ENCODE assay signal across 19 cellular contexts in the genomic region with DNA sequence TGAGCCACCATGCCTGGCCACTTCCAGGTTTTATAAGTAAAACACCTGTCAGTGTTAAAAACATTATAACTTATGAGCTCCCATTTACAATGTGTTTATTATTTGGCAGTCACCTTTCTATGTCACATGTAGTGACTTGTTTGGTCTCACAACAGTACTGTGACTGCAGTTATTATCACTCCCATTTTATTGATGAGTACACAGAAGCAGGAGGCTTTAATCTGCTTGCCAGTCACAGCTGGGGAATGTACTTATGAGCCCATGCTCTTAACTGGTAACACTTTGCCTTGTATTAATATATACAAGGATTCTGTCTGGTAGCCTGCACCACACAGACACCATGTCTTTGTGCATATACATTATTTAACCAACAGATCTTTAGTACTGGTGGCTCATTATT.
"Had no signal": no experiment of that assay in that cellular context is flagged by ENCODE, and none has a peak within 500 bp of the region (broad histone marks: within the 10 kb centered on the region; RNA-seq: fewer than 3 reads in every experiment).

No MANE protein-coding gene starts in this region.

- H3K27ac Mint-ChIP-seq: dendritic cell treated with granulocyte-macrophage colony-stimulating factor and Interleukin-4, amounts not matched to agents 40 ng/mL and 50 ng/mL, for 4 days; effector memory CD8-positive, alpha-beta T cell; natural killer cell treated with Interleukin-12 subunit alpha and Interleukin-12 subunit beta and Interleukin-15 and Interleukin-18, amount 100 ng/mL, for 72 hours; neural progenitor cell; progenitor cell of endocrine pancreas had no signal

- H3K9me3 Mint-ChIP-seq: dendritic cell treated with granulocyte-macrophage colony-stimulating factor and Interleukin-4, amounts not matched to agents 40 ng/mL and 50 ng/mL, for 4 days; effector memory CD8-positive, alpha-beta T cell; natural killer cell treated with Interleukin-12 subunit alpha and Interleukin-12 subunit beta and Interleukin-15 and Interleukin-18, amount 100 ng/mL, for 72 hours; neural progenitor cell had no signal

- H3K4me3 ChIP-seq: heart left ventricle, neural progenitor cell, pancreas, stomach, thoracic aorta, transverse colon had no signal

- H3K36me3 ChIP-seq: heart left ventricle, neural progenitor cell, pancreas, stomach, thoracic aorta, transverse colon had no signal

- ATAC-seq: effector memory CD8-positive, alpha-beta T cell; heart left ventricle; left lobe of liver; natural killer cell treated with Interleukin-12 subunit alpha and Interleukin-12 subunit beta and Interleukin-15 and Interleukin-18, amount 100 ng/mL, for 72 hours; pancreas; right cardiac atrium had no signal

- H3K4me3 Mint-ChIP-seq: dendritic cell treated with granulocyte-macrophage colony-stimulating factor and Interleukin-4, amounts not matched to agents 40 ng/mL and 50 ng/mL, for 4 days; effector memory CD8-positive, alpha-beta T cell; natural killer cell treated with Interleukin-12 subunit alpha and Interleukin-12 subunit beta and Interleukin-15 and Interleukin-18, amount 100 ng/mL, for 72 hours; neural progenitor cell had no signal

- H3K4me1 ChIP-seq: neural progenitor cell, pancreas, stomach had no signal

- H3K27ac ChIP-seq: heart left ventricle, neural progenitor cell, pancreas, stomach, thoracic aorta, transverse colon had no signal

- H3K27me3 ChIP-seq: heart left ventricle, neural progenitor cell, pancreas, stomach, transverse colon had no signal

- H3K4me1 Mint-ChIP-seq: neural progenitor cell had no signal

- DNase-seq: effector memory CD8-positive, alpha-beta T cell; heart left ventricle; hypothalamus; kidney glomerular epithelial cell; nucleus accumbens; pancreas; right cardiac atrium; small intestine; stimulated activated CD4-positive, alpha-beta T cell treated with anti-CD3 and anti-CD28 coated beads, Interleukin-12 subunit alpha, Interleukin-12 subunit beta, amount 100 ng/mL, for 4 hours; stimulated activated naive CD4-positive, alpha-beta T cell; stomach; substantia nigra; transverse colon had no signal

- H3K9me3 ChIP-seq: heart left ventricle, pancreas, stomach, thoracic aorta, transverse colon had no signal

- H3K27me3 Mint-ChIP-seq: dendritic cell treated with granulocyte-macrophage colony-stimulating factor and Interleukin-4, amounts not matched to agents 40 ng/mL and 50 ng/mL, for 4 days had no signal

- H3K36me3 Mint-ChIP-seq: natural killer cell treated with Interleukin-12 subunit alpha and Interleukin-12 subunit beta and Interleukin-15 and Interleukin-18, amount 100 ng/mL, for 72 hours; neural progenitor cell had no signal
